ENCODE assay signal across 17 cellular contexts in the genomic region with DNA sequence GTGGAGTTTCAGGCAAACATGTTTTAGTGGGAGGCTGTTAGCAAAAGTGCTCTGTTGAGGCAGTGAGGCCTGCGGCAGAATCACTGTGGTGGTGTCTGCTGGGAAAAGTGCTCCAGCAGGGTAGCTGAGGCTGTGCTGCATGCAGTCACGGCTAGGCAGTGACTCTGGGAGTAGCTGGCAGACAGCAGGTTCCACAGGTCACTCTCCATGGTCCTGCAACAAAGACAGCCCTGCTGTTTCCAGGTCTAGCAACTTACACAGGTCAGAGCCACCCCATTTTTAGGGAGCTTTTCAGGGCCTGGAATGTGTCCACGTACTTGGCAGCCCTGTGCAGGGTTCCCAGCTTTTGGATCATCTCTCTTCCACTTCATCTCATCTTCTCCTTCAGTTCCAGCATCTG.
DNase-seq lines count a peak whose midpoint lies in the region; ATAC-seq and TF ChIP-seq lines count a peak whose summit lies in the region.
"Had no signal": no experiment of that assay in that cellular context is flagged by ENCODE, and none has a peak within 500 bp of the region (broad histone marks: within the 10 kb centered on the region; RNA-seq: fewer than 3 reads in every experiment).

No MANE protein-coding gene starts in this region.

- no peaks in the 10 kb centered on the region for H3K27me3 Mint-ChIP-seq in activated CD4-positive, alpha-beta memory T cell treated with anti-CD3 and anti-CD28 coated beads, Interleukin-2, amount 10 ng/mL, durations not matched to agents 7 days and 5 days
- H3K27me3 Mint-ChIP-seq: activated CD4-positive, alpha-beta T cell treated with anti-CD3 and anti-CD28 coated beads for 36 hours; activated naive CD4-positive, alpha-beta T cell treated with anti-CD3 and anti-CD28 coated beads, Interleukin-2, amount 10 ng/mL, durations not matched to agents 7 days and 5 days had no signal

- no peak overlapping the region for H3K4me3 ChIP-seq in brain microvascular endothelial cell (ENCODE audit: low read depth, low read length)
- H3K4me3 ChIP-seq: ovary, testis had no signal

- POLR2A ChIA-PET in activated CD4-positive, alpha-beta memory T cell treated with anti-CD3 and anti-CD28 coated beads, Interleukin-2, amount 10 ng/mL, durations not matched to agents 7 days and 5 days (lab: Charles Lee) = no interaction called here

- DNase-seq in AG08395 (ENCODE audit: low spot score) = peak; percentile 3
- peak; percentile 16 for DNase-seq in HuH-7 (ENCODE audit: low spot score)
- peak; percentile 31 for DNase-seq in brain microvascular endothelial cell
- peak; percentile 8 for DNase-seq in kidney tubule cell (ENCODE audit: low spot score)
- DNase-seq in activated CD4-positive, alpha-beta memory T cell treated with anti-CD3 and anti-CD28 coated beads, Interleukin-2, amount 10 ng/mL, durations not matched to agents 7 days and 5 days = no peak
- no peak for DNase-seq in amniotic stem cell (lab: John Stamatoyannopoulos, UW)
- no peak for DNase-seq in NCI-H2196 treated with DMSO at 0.1 percent for 48 hours (lab: John Stamatoyannopoulos, UW; ENCODE audit: unreplicated experiment)
- DNase-seq: activated CD4-positive, alpha-beta T cell treated with anti-CD3 and anti-CD28 coated beads for 36 hours; activated naive CD4-positive, alpha-beta T cell treated with anti-CD3 and anti-CD28 coated beads, Interleukin-2, amount 10 ng/mL, durations not matched to agents 7 days and 5 days; effector CD4-positive, alpha-beta T cell; kidney; NCI-H1930; ovary; stimulated activated CD4-positive, alpha-beta T cell treated with anti-CD3 and anti-CD28 coated beads, Interleukin-4, amount 100 ng/mL, for 4 hours; testis had no signal

- ATAC-seq in GM19351 (IDR thresholded peaks at IDR 0.05; ENCODE audit: unreplicated experiment) = no peak
- ATAC-seq: activated CD4-positive, alpha-beta T cell treated with anti-CD3 and anti-CD28 coated beads for 36 hours had no signal

- H3K27ac Mint-ChIP-seq in activated CD4-positive, alpha-beta memory T cell treated with anti-CD3 and anti-CD28 coated beads, Interleukin-2, amount 10 ng/mL, durations not matched to agents 7 days and 5 days = no peak overlapping the region
- H3K27ac Mint-ChIP-seq: activated CD4-positive, alpha-beta T cell treated with anti-CD3 and anti-CD28 coated beads for 36 hours; activated naive CD4-positive, alpha-beta T cell treated with anti-CD3 and anti-CD28 coated beads, Interleukin-2, amount 10 ng/mL, durations not matched to agents 7 days and 5 days; B cell had no signal

- CTCF ChIA-PET in activated CD4-positive, alpha-beta memory T cell treated with anti-CD3 and anti-CD28 coated beads, Interleukin-2, amount 10 ng/mL, durations not matched to agents 7 days and 5 days (lab: Charles Lee) = no interaction called here

- no peaks in the 10 kb centered on the region for H3K36me3 ChIP-seq in brain microvascular endothelial cell (replicated peaks)
- H3K36me3 ChIP-seq: ovary had no signal

- H3K27me3 ChIP-seq in brain microvascular endothelial cell (replicated peaks) = no peaks in the 10 kb centered on the region
- H3K27me3 ChIP-seq: ovary, testis had no signal

- no peaks in the 10 kb centered on the region for H3K4me1 Mint-ChIP-seq in activated CD4-positive, alpha-beta memory T cell treated with anti-CD3 and anti-CD28 coated beads, Interleukin-2, amount 10 ng/mL, durations not matched to agents 7 days and 5 days
- H3K4me1 Mint-ChIP-seq: activated CD4-positive, alpha-beta T cell treated with anti-CD3 and anti-CD28 coated beads for 36 hours; activated naive CD4-positive, alpha-beta T cell treated with anti-CD3 and anti-CD28 coated beads, Interleukin-2, amount 10 ng/mL, durations not matched to agents 7 days and 5 days; B cell had no signal

- no peaks in the 10 kb centered on the region for H3K9me3 Mint-ChIP-seq in activated CD4-positive, alpha-beta memory T cell treated with anti-CD3 and anti-CD28 coated beads, Interleukin-2, amount 10 ng/mL, durations not matched to agents 7 days and 5 days
- H3K9me3 Mint-ChIP-seq: activated naive CD4-positive, alpha-beta T cell treated with anti-CD3 and anti-CD28 coated beads, Interleukin-2, amount 10 ng/mL, durations not matched to agents 7 days and 5 days had no signal

- no peak for TF ChIP-seq CTCF in brain microvascular endothelial cell (IDR thresholded peaks at IDR 0.05; ENCODE audit: low read depth, low read length, missing control alignments)

- no peak overlapping the region for H3K4me3 Mint-ChIP-seq in activated CD4-positive, alpha-beta memory T cell treated with anti-CD3 and anti-CD28 coated beads, Interleukin-2, amount 10 ng/mL, durations not matched to agents 7 days and 5 days
- H3K4me3 Mint-ChIP-seq: activated CD4-positive, alpha-beta T cell treated with anti-CD3 and anti-CD28 coated beads for 36 hours; activated naive CD4-positive, alpha-beta T cell treated with anti-CD3 and anti-CD28 coated beads, Interleukin-2, amount 10 ng/mL, durations not matched to agents 7 days and 5 days; B cell had no signal

- no peak overlapping the region for H3K27ac ChIP-seq in brain microvascular endothelial cell
- H3K27ac ChIP-seq: ovary, testis had no signal

- H3K36me3 Mint-ChIP-seq in activated CD4-positive, alpha-beta memory T cell treated with anti-CD3 and anti-CD28 coated beads, Interleukin-2, amount 10 ng/mL, durations not matched to agents 7 days and 5 days (ENCODE audit: low read depth) = no peaks in the 10 kb centered on the region
- H3K36me3 Mint-ChIP-seq: activated naive CD4-positive, alpha-beta T cell treated with anti-CD3 and anti-CD28 coated beads, Interleukin-2, amount 10 ng/mL, durations not matched to agents 7 days and 5 days had no signal

- in situ Hi-C loops in brain microvascular endothelial cell (cut with HindIII; ENCODE audit: low pct_ligation_motif_present, low sequenced_read_pairs) = no loop called here

Comparison
In these comparisons a context has a peak if more than half of its experiments do, and no peak if none do; other contexts are left out.
1. DNase-seq: peak in AG08395 (single experiment), HuH-7 (single experiment), brain microvascular endothelial cell (single experiment) and kidney tubule cell (single experiment); none in activated CD4-positive, alpha-beta memory T cell treated with anti-CD3 and anti-CD28 coated beads, Interleukin-2, amount 10 ng/mL, durations not matched to agents 7 days and 5 days (single experiment), amniotic stem cell (single experiment) and NCI-H2196 treated with DMSO at 0.1 percent for 48 hours (single experiment).